In genomic region chr19:53254451-53255341, GRCh38 we compare ENCODE assay signal across 8 cellular contexts.
DNase-seq lines count a peak whose midpoint lies in the region; ATAC-seq and TF ChIP-seq lines count a peak whose summit lies in the region.

Gene ZNF677 (minus strand): TSS chr19:53254873. CDS start chr19:53251550, 3,323 bp downstream.

- H3K4me1 Mint-ChIP-seq in stimulated activated naive CD8-positive, alpha-beta T cell treated with anti-CD3 and anti-CD28 coated beads, Interleukin-15, Interleukin-2, amounts not matched to agents 100 ng/mL and 50 ng/mL, for 24 hours (ENCODE audit: low read depth): peaks cover 10% of the 10 kb centered on the region

- H3K36me3 Mint-ChIP-seq in stimulated activated naive CD8-positive, alpha-beta T cell treated with anti-CD3 and anti-CD28 coated beads, Interleukin-15, Interleukin-2, amounts not matched to agents 100 ng/mL and 50 ng/mL, for 24 hours (ENCODE audit: low read depth): peaks cover 48% of the 10 kb centered on the region

- H3K9me3 Mint-ChIP-seq in stimulated activated naive CD8-positive, alpha-beta T cell treated with anti-CD3 and anti-CD28 coated beads, Interleukin-15, Interleukin-2, amounts not matched to agents 100 ng/mL and 50 ng/mL, for 24 hours: peaks cover 47% of the 10 kb centered on the region

- H3K9me3 ChIP-seq in RWPE2 (ENCODE audit: severe bottlenecking): peaks cover 4% of the 10 kb centered on the region
- H3K9me3 ChIP-seq in neutrophil: peaks cover 23% of the 10 kb centered on the region

- H3K4me1 ChIP-seq in RWPE2 (ENCODE audit: insufficient read depth, poor library complexity, severe bottlenecking) (no peaks in the 10 kb centered on the region), neutrophil (ENCODE audit: control insufficient read depth in 1 of 2, insufficient read depth in 1 of 2, low read depth in 1 of 2, low read length in 1 of 2) (peaks cover 7 to 13% of the 10 kb centered on the region in 2 experiments)

- peaks cover 8% of the 10 kb centered on the region for H3K27me3 Mint-ChIP-seq in stimulated activated naive CD8-positive, alpha-beta T cell treated with anti-CD3 and anti-CD28 coated beads, Interleukin-15, Interleukin-2, amounts not matched to agents 100 ng/mL and 50 ng/mL, for 24 hours

- H3K4me3 Mint-ChIP-seq in stimulated activated naive CD8-positive, alpha-beta T cell treated with anti-CD3 and anti-CD28 coated beads, Interleukin-15, Interleukin-2, amounts not matched to agents 100 ng/mL and 50 ng/mL, for 24 hours: peak within 1 kb of the TSS; percentile 86

- H3K27ac ChIP-seq in RWPE2 (ENCODE audit: poor library complexity, severe bottlenecking) (peak within 1 kb of the TSS; percentile 16), neutrophil (no peak within 1 kb of the TSS)

- TF ChIP-seq CTCF in GM10266 (IDR thresholded peaks at IDR 0.05; ENCODE audit: control insufficient read depth, insufficient read depth, low read depth, missing control alignments) (no peak), RWPE2 (IDR thresholded peaks at IDR 0.05; ENCODE audit: poor library complexity, severe bottlenecking) (no peak), neutrophil (IDR thresholded peaks at IDR 0.05) (no peak)

- H3K36me3 ChIP-seq in RWPE2 (ENCODE audit: low read depth) (peaks cover 19% of the 10 kb centered on the region), neutrophil (no peaks in the 10 kb centered on the region)

- no peak within 1 kb of the TSS for H3K27ac Mint-ChIP-seq in stimulated activated naive CD8-positive, alpha-beta T cell treated with anti-CD3 and anti-CD28 coated beads, Interleukin-15, Interleukin-2, amounts not matched to agents 100 ng/mL and 50 ng/mL, for 24 hours

- H3K4me3 ChIP-seq in RWPE2 (ENCODE audit: severe bottlenecking) (peak within 1 kb of the TSS; percentile 46), neutrophil (ENCODE audit: low read depth in 1 of 2, low read length in 1 of 2) (peak within 1 kb of the TSS; percentile 59 to 65)

- ATAC-seq in RWPE2 (ENCODE audit: low read depth): peak; percentile 99
- no peak for ATAC-seq in GM18868 (IDR thresholded peaks at IDR 0.05; ENCODE audit: unreplicated experiment)

- DNase-seq in GM10266 (ENCODE audit: extremely low spot score): peak; percentile 66
- peak; percentile 90 for DNase-seq in RWPE2 (ENCODE audit: low spot score)
- DNase-seq in activated naive CD4-positive, alpha-beta T cell treated with anti-CD3 and anti-CD28 coated beads, Interleukin-2, amount 50 U/mL, for 16 hours: peak; percentile 88
- DNase-seq in globus pallidus (ENCODE audit: low spot score): peak; percentile 95
- DNase-seq in NAMALWA (ENCODE audit: low spot score): no peak

- H3K27me3 ChIP-seq in RWPE2 (ENCODE audit: insufficient read depth, poor library complexity, severe bottlenecking) (no peaks in the 10 kb centered on the region), neutrophil (peaks cover 5% of the 10 kb centered on the region)
